In genomic region chr4:57676394-57676793, GRCh38 we compare ENCODE assay signal across 34 cellular contexts.
"Had no signal": no experiment of that assay in that cellular context is flagged by ENCODE, and none has a peak within 500 bp of the region (broad histone marks: within the 10 kb centered on the region; RNA-seq: fewer than 3 reads in every experiment).

No MANE protein-coding gene starts in this region.

- H3K4me3 ChIP-seq: MG63 had no signal

- H3K9me3 ChIP-seq: MG63 had no signal

- H3K27me3 ChIP-seq: MG63 had no signal

- H3K36me3 ChIP-seq: MG63 had no signal

- DNase-seq: Karpas-422, Kasumi-1, MG63, MM.1S, MV-4-11, NCI-H1048, NCI-H1092, NCI-H1092 treated with DMSO at 0.1 percent for 48 hours, NCI-H1105, NCI-H1105 treated with DMSO at 0.1 percent for 48 hours, NCI-H1417, NCI-H1417 treated with DMSO at 0.1 percent for 48 hours, NCI-H1436, NCI-H1436 treated with DMSO at 0.1 percent for 48 hours, NCI-H146, NCI-H1694, NCI-H1694 treated with DMSO at 0.1 percent for 48 hours, NCI-H187, NCI-H187 treated with DMSO at 0.1 percent for 48 hours, NCI-H1930, NCI-H2029, NCI-H2029 treated with DMSO at 0.1 percent for 48 hours, NCI-H2081, NCI-H2081 treated with DMSO at 0.1 percent for 48 hours, NCI-H2107, NCI-H2171, NCI-H2171 treated with DMSO at 0.1 percent for 48 hours, NCI-H2227 treated with DMSO at 0.1 percent for 48 hours, NCI-H226, NCI-H345, NCI-H446, NCI-H446 treated with DMSO at 0.1 percent for 48 hours, NCI-H510A, NCI-H510A treated with DMSO at 0.1 percent for 48 hours had no signal
